Comparison of ENCODE assay signal across 17 cellular contexts in the genomic region with DNA sequence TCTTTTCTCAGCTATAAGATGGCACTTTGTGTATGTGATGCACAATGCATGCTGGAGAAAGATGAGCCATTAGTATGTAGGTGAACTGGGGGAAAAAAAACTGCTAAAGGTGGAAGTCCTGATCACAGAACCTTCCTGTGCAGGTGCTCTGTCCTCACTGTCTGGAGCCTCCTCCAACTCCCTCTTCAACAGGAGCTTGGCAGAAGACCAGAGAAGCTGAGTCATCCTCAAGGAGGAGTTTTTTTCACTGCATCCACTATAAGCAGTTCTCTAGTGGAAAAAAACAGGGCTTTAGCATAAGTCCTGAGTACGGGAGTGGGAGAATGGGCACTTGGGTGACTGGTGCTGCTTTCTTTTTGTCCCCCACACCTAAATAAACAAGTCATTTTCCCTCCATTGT.
DNase-seq lines count a peak whose midpoint lies in the region; ATAC-seq and TF ChIP-seq lines count a peak whose summit lies in the region.
"Had no signal": no experiment of that assay in that cellular context is flagged by ENCODE, and none has a peak within 500 bp of the region (broad histone marks: within the 10 kb centered on the region; RNA-seq: fewer than 3 reads in every experiment).

No MANE protein-coding gene starts in this region.

- H3K27ac ChIP-seq in mammary epithelial cell (ENCODE audit: insufficient read depth, low read depth, low read length) = no peak overlapping the region

- CTCF ChIA-PET in mammary epithelial cell (lab: Charles Lee; ENCODE audit: low non-redundant PET) = no interaction called here

- dilution Hi-C loops in mammary epithelial cell (cut with HindIII; ENCODE audit: low sequenced_read_pairs) = no loop called here

- no peaks in the 10 kb centered on the region for H3K36me3 ChIP-seq in mammary epithelial cell (ENCODE audit: insufficient read depth, low read length)

- TF ChIP-seq CTCF in mammary epithelial cell (conservative IDR thresholded peaks at IDR 0.05 in 1 of 2, IDR thresholded peaks at IDR 0.05 in 1 of 2; ENCODE audit: extremely low read depth in 1 of 2, insufficient read depth in 1 of 2, low read depth in 1 of 2, low read length in 2 of 2) = no peak

- no peak for ATAC-seq in GM21717 (IDR thresholded peaks at IDR 0.05; ENCODE audit: unreplicated experiment)
- ATAC-seq: CD8-positive, alpha-beta T cell; HepG2; Panc1; stimulated activated naive CD8-positive, alpha-beta T cell treated with anti-CD3 and anti-CD28 coated beads, Interleukin-15, amount 100 ng/mL, for 72 hours; WTC11 had no signal

- no TSS peak for BruUV-seq in mammary epithelial cell (replicated peaks; lab: Mats Ljungman, UMichigan)

- no peak overlapping the region for H3K4me2 ChIP-seq in mammary epithelial cell (ENCODE audit: insufficient read depth, low read depth, low read length)

- no peaks in the 10 kb centered on the region for H3K79me2 ChIP-seq in mammary epithelial cell (ENCODE audit: insufficient read depth, low read length)

- H2AFZ ChIP-seq in mammary epithelial cell (ENCODE audit: low read depth, low read length) = no peak overlapping the region

- peak; percentile 63 for DNase-seq in COLO829 (ENCODE audit: low spot score)
- DNase-seq in NCI-H2029 (lab: John Stamatoyannopoulos, UW) = peak; percentile 55
- peak; percentile 18 for DNase-seq in mammary epithelial cell
- DNase-seq in middle frontal gyrus (ENCODE audit: extremely low spot score, low spot score) = peak; percentile 20
- no peak for DNase-seq in MV-4-11 (lab: John Stamatoyannopoulos, UW)
- DNase-seq in SK-N-DZ (ENCODE audit: low spot score) = no peak
- DNase-seq in activated CD4-positive, alpha-beta T cell treated with anti-CD3 and anti-CD28 coated beads, Interleukin-2, amount 50 U/mL, for 48 hours = no peak
- DNase-seq: activated CD8-positive, alpha-beta memory T cell treated with anti-CD3 and anti-CD28 coated beads for 24 hours; CD8-positive, alpha-beta T cell; endodermal cell; GF-D8; NCI-H2107; stimulated activated naive CD8-positive, alpha-beta T cell treated with anti-CD3 and anti-CD28 coated beads, Interleukin-15, amount 100 ng/mL, for 72 hours had no signal

- H3K9me3 ChIP-seq in mammary epithelial cell (replicated peaks; ENCODE audit: insufficient read depth, low read length) = no peaks in the 10 kb centered on the region

- H3K4me1 ChIP-seq in mammary epithelial cell (ENCODE audit: insufficient read depth, low read length) = no peaks in the 10 kb centered on the region

- no peak overlapping the region for H3K4me3 ChIP-seq in mammary epithelial cell (replicated peaks in 1 of 3; ENCODE audit: insufficient read depth in 1 of 3, low read depth in 2 of 3, low read length in 3 of 3)

- no peaks in the 10 kb centered on the region for H4K20me1 ChIP-seq in mammary epithelial cell (ENCODE audit: insufficient read depth, low read length)

- H3K9ac ChIP-seq in mammary epithelial cell (ENCODE audit: insufficient read depth, low read length) = no peak overlapping the region

- in situ Hi-C loops in mammary epithelial cell (cut with MboI; ENCODE audit: low sequenced_read_pairs in 2 of 2) = no loop called here

- WGBS in mammary epithelial cell (ENCODE audit: low coverage, missing lambda C conversion rate) = 18% methylated on average over 1 of the region's 1 CpG

- H3K27me3 ChIP-seq in mammary epithelial cell (ENCODE audit: insufficient read depth, low read length) = no peaks in the 10 kb centered on the region

- intact Hi-C loops in mammary epithelial cell (cut with micrococcal nuclease) = no loop called here

Comparison
In these comparisons a context has a peak if more than half of its experiments do, and no peak if none do; other contexts are left out.
1. DNase-seq: peak in COLO829 (single experiment), NCI-H2029 (single experiment), mammary epithelial cell (single experiment) and middle frontal gyrus (single experiment); none in MV-4-11 (single experiment), SK-N-DZ (single experiment) and activated CD4-positive, alpha-beta T cell treated with anti-CD3 and anti-CD28 coated beads, Interleukin-2, amount 50 U/mL, for 48 hours (0 of 2).